1 cellular context compared by ENCODE assay signal in the genomic region with DNA sequence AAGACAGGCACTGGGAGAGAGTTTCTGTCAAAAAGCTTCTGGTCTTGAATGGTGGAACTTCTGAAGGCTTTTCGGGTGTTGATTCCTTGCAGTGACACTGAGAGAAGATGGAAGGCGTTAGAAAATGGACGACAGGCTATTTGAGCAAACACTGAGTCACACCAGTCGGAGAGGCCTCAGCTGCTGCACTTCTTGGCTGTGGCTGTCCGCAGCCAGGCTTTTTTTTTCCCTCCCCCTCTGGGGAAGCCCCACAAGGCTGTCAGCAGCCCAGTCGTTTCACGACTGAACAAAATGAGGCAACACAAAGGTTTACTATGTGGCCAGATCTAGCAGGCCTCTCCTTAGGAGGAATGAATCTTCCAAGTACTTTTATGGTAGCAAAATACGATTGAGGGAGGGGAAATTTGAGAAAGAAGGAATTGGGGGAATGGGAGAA.
TF ChIP-seq lines count a peak whose summit lies in the region.

No MANE protein-coding gene starts in this region.

TF ChIP-seq in GM23338, 12 proteins besides CTCF, POLR2A, EP300 and RAD21 (continued from another document):
- TF ChIP-seq, protein P1, sequence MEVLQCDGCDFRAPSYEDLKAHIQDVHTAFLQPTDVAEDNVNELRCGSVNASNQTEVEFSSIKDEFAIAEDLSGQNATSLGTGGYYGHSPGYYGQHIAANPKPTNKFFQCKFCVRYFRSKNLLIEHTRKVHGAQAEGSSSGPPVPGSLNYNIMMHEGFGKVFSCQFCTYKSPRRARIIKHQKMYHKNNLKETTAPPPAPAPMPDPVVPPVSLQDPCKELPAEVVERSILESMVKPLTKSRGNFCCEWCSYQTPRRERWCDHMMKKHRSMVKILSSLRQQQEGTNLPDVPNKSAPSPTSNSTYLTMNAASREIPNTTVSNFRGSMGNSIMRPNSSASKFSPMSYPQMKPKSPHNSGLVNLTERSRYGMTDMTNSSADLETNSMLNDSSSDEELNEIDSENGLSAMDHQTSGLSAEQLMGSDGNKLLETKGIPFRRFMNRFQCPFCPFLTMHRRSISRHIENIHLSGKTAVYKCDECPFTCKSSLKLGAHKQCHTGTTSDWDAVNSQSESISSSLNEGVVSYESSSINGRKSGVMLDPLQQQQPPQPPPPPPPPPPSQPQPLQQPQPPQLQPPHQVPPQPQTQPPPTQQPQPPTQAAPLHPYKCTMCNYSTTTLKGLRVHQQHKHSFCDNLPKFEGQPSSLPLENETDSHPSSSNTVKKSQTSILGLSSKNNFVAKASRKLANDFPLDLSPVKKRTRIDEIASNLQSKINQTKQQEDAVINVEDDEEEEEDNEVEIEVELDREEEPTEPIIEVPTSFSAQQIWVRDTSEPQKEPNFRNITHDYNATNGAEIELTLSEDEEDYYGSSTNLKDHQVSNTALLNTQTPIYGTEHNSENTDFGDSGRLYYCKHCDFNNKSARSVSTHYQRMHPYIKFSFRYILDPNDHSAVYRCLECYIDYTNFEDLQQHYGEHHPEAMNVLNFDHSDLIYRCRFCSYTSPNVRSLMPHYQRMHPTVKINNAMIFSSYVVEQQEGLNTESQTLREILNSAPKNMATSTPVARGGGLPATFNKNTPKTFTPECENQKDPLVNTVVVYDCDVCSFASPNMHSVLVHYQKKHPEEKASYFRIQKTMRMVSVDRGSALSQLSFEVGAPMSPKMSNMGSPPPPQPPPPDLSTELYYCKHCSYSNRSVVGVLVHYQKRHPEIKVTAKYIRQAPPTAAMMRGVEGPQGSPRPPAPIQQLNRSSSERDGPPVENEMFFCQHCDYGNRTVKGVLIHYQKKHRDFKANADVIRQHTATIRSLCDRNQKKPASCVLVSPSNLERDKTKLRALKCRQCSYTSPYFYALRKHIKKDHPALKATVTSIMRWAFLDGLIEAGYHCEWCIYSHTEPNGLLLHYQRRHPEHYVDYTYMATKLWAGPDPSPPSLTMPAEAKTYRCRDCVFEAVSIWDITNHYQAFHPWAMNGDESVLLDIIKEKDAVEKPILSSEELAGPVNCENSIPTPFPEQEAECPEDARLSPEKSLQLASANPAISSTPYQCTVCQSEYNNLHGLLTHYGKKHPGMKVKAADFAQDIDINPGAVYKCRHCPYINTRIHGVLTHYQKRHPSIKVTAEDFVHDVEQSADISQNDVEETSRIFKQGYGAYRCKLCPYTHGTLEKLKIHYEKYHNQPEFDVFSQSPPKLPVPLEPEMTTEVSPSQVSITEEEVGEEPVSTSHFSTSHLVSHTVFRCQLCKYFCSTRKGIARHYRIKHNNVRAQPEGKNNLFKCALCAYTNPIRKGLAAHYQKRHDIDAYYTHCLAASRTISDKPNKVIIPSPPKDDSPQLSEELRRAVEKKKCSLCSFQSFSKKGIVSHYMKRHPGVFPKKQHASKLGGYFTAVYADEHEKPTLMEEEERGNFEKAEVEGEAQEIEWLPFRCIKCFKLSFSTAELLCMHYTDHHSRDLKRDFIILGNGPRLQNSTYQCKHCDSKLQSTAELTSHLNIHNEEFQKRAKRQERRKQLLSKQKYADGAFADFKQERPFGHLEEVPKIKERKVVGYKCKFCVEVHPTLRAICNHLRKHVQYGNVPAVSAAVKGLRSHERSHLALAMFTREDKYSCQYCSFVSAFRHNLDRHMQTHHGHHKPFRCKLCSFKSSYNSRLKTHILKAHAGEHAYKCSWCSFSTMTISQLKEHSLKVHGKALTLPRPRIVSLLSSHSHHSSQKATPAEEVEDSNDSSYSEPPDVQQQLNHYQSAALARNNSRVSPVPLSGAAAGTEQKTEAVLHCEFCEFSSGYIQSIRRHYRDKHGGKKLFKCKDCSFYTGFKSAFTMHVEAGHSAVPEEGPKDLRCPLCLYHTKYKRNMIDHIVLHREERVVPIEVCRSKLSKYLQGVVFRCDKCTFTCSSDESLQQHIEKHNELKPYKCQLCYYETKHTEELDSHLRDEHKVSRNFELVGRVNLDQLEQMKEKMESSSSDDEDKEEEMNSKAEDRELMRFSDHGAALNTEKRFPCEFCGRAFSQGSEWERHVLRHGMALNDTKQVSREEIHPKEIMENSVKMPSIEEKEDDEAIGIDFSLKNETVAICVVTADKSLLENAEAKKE (CRISPR knock-in tag; IDR thresholded peaks at IDR 0.05) = no peak
